Comparison of ENCODE assay signal across 18 cellular contexts in the genomic region with DNA sequence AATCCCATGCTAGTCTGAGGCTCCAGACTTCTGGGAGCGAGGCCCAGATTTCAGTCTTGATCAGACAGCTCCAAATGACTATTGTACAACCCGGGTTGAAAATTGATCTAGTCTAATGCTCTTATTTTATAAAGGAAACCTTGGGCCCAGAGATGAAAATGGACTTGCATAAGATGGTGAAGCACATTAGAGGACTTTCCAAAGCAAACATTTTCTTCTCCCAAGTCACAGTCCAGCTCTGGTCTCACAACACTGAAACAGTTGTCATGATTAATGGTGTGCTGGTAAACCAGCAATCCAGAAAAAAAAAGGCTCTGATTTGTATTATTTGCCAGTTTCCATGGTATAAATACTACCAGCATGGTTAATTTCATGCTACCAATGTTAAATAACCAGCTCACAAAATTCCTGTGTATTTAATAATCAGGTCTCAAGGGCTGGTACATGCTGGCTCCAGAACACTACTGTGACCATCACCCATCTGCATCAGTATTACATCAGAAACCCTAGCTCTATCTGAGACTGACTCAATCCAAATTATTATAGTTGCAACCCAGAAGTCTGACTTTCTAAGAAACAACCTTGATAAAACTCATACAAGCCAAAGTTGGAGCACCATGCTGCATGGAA. TPM values are rescaled to one million over a fixed set of nuclear protein-coding genes. Genes with fewer than 3 reads are reported as not detected.
DNase-seq lines count a peak whose midpoint lies in the region; TF ChIP-seq lines count a peak whose summit lies in the region.
"Had no signal": no experiment of that assay in that cellular context is flagged by ENCODE, and none has a peak within 500 bp of the region (broad histone marks: within the 10 kb centered on the region; RNA-seq: fewer than 3 reads in every experiment).

No MANE protein-coding gene starts in this region.

- no peaks in the 10 kb centered on the region for H3K9me3 ChIP-seq in neural progenitor cell (ENCODE audit: low read depth)
- 0 out of 2 replicates have a peak, but pooled peaks cover 7% of the 10 kb centered on the region for H3K9me3 ChIP-seq in PC-9 (ENCODE audit: insufficient read depth, low read depth)

- no peak overlapping the region for H3K4me3 ChIP-seq in neural progenitor cell
- H3K4me3 ChIP-seq in PC-9: no peak overlapping the region

- H3K27ac Mint-ChIP-seq in HFFc6: no peak overlapping the region; the same call in 1 of the 2 replicates
- peak overlapping the region; percentile 65 for H3K27ac Mint-ChIP-seq in neural progenitor cell
- H3K27ac Mint-ChIP-seq: B cell; CD4-positive, CD25-positive, alpha-beta regulatory T cell had no signal

- H4K20me1 ChIP-seq in neural progenitor cell (ENCODE audit: low read depth): no peaks in the 10 kb centered on the region
- H4K20me1 ChIP-seq in PC-9 (ENCODE audit: insufficient read depth): no peaks in the 10 kb centered on the region

- H3K4me3 Mint-ChIP-seq in HFFc6: no peak overlapping the region
- no peak overlapping the region for H3K4me3 Mint-ChIP-seq in neural progenitor cell
- H3K4me3 Mint-ChIP-seq: B cell; CD4-positive, CD25-positive, alpha-beta regulatory T cell had no signal

- TF ChIP-seq CTCF in HFFc6 (IDR thresholded peaks at IDR 0.05) (no peak), neural progenitor cell (IDR thresholded peaks at IDR 0.05) (no peak), PC-9 (conservative IDR thresholded peaks at IDR 0.05) (no peak)

- H3K27me3 Mint-ChIP-seq in HFFc6 (ENCODE audit: insufficient read depth) (0 out of 2 replicates have a peak, but pooled peaks cover 1% of the 10 kb centered on the region), neural progenitor cell (ENCODE audit: insufficient read depth, low read depth) (no peaks in the 10 kb centered on the region)

- H3K4me1 ChIP-seq in neural progenitor cell (no peaks in the 10 kb centered on the region), PC-9 (replicated peaks; ENCODE audit: insufficient read depth) (peaks cover 24% of the 10 kb centered on the region)

- H2AFZ ChIP-seq in neural progenitor cell (replicated peaks): no peak overlapping the region
- H2AFZ ChIP-seq in PC-9: no peak overlapping the region

- H3K27me3 ChIP-seq in neural progenitor cell: no peaks in the 10 kb centered on the region
- no peaks in the 10 kb centered on the region for H3K27me3 ChIP-seq in PC-9 (ENCODE audit: insufficient read depth, low read depth)

- H3K79me2 ChIP-seq in neural progenitor cell (ENCODE audit: low read depth): no peaks in the 10 kb centered on the region
- H3K79me2 ChIP-seq in PC-9 (ENCODE audit: low read depth): no peaks in the 10 kb centered on the region

- H3K9ac ChIP-seq in neural progenitor cell: no peak overlapping the region
- H3K9ac ChIP-seq: KMS-11 had no signal

- no TSS peak for BruUV-seq in PC-9 (replicated peaks; lab: Mats Ljungman, UMichigan)

- POLR2A ChIA-PET in PC-9 (lab: Charles Lee; ENCODE audit: unreplicated experiment): no interaction called here

- H3K4me2 ChIP-seq in neural progenitor cell: no peak overlapping the region
- H3K4me2 ChIP-seq in PC-9: no peak overlapping the region
- H3K4me2 ChIP-seq: KMS-11 had no signal

- H3K4me1 Mint-ChIP-seq in HFFc6 (ENCODE audit: low read depth) (peaks cover 50% of the 10 kb centered on the region), neural progenitor cell (no peaks in the 10 kb centered on the region)
- H3K4me1 Mint-ChIP-seq: B cell had no signal

- H3K27ac ChIP-seq in epithelial cell of prostate (peak overlapping the region; percentile 46), neural progenitor cell (no peak overlapping the region), PC-9 (no peak overlapping the region)
- H3K27ac ChIP-seq: KMS-11, RWPE1 had no signal

- H3K36me3 Mint-ChIP-seq in HFFc6 (ENCODE audit: low read depth): no peaks in the 10 kb centered on the region
- no peaks in the 10 kb centered on the region for H3K36me3 Mint-ChIP-seq in neural progenitor cell
- H3K36me3 Mint-ChIP-seq: CD4-positive, CD25-positive, alpha-beta regulatory T cell had no signal

- CTCF ChIA-PET in PC-9 (lab: Charles Lee): interaction anchor here (0.7 kb wide), 1 partner anchor 378 kb away, joined by 3 read pairs; no protein-coding TSS in a partner anchor

- H3K9me2 ChIP-seq in PC-9 (ENCODE audit: insufficient read depth): no peaks in the 10 kb centered on the region

- no peaks in the 10 kb centered on the region for H3K9me3 Mint-ChIP-seq in HFFc6
- no peaks in the 10 kb centered on the region for H3K9me3 Mint-ChIP-seq in neural progenitor cell
- H3K9me3 Mint-ChIP-seq: CD4-positive, CD25-positive, alpha-beta regulatory T cell had no signal

- H3K36me3 ChIP-seq in neural progenitor cell (no peaks in the 10 kb centered on the region), PC-9 (ENCODE audit: low read depth) (peaks cover 23% of the 10 kb centered on the region; the same call in 1 of the 2 replicates)

- H3F3A ChIP-seq in neural progenitor cell (ENCODE audit: low read depth): no peaks in the 10 kb centered on the region
- H3F3A ChIP-seq in PC-9 (ENCODE audit: insufficient read depth, low read depth): peaks cover 16% of the 10 kb centered on the region

- intact Hi-C loops in PC-9 (cut with micrococcal nuclease; ENCODE audit: unreplicated experiment): no loop called here

- DNase-seq in HFFc6 (peak; percentile 9), epithelial cell of prostate (ENCODE audit: low read depth, low spot score) (no peak), neural progenitor cell (ENCODE audit: low spot score) (no peak), hepatic stellate cell (ENCODE audit: low spot score) (no peak), DMS153 (lab: John Stamatoyannopoulos, UW) (no peak), NCI-H1694 (lab: John Stamatoyannopoulos, UW) (no peak), PC-9 (no peak)
- DNase-seq: ACHN; CD4-positive, CD25-positive, alpha-beta regulatory T cell; EL; NCI-H1417; NCI-H1930; NCI-H526; PC-3; SIG-M5 had no signal

RNA-seq across cellular contexts. Expression of a gene that starts 32.5 kb away (rescaled TPM):
- 10 to 100 TPM; 29.3 to 54.1 (median 48.3) TPM for total RNA-seq in HFFc6 (2021; fragmentation: NEBNext Ultra II Directional; extraction: Animal tissue kit (Norgen Biotek cat#: 25700))
- total RNA-seq in neural progenitor cell (ENCODE audit: low replicate concordance) (not detected in 2 replicates), PC-9 (2021) (101 and 111 TPM in 2 replicates)
- total RNA-seq: B cell had no signal

RNA-seq across cellular contexts. Expression of a gene that starts 45.9 kb away (rescaled TPM):
- 10 to 100 TPM in 4 of 6 experiments, 1 to 10 TPM in 2; 9.3 to 12.9 (median 10.7) TPM for total RNA-seq in HFFc6 (2021; fragmentation: NEBNext Ultra II Directional; extraction: Animal tissue kit (Norgen Biotek cat#: 25700))
- 0.12 and 0.69 TPM in 2 replicates for total RNA-seq in neural progenitor cell (ENCODE audit: low replicate concordance)
- total RNA-seq in PC-9 (2021): 32.1 and 38.8 TPM in 2 replicates
- total RNA-seq: B cell had no signal

Comparison
In these comparisons a context has a peak if more than half of its experiments do, and no peak if none do; other contexts are left out.
1. RNA of a gene that starts 32.5 kb away (total RNA-seq): 101 to 111 TPM in PC-9 and 29.3 to 54.1 TPM in HFFc6; not detected in neural progenitor cell; every median in the first group is over 10 times any median in the second.